8 cellular contexts compared by ENCODE assay signal in genomic region chr1:35192853-35193664, GRCh38. TPM values are rescaled to one million over a fixed set of nuclear protein-coding genes. Genes with fewer than 3 reads are reported as not detected.
DNase-seq lines count a peak whose midpoint lies in the region; ATAC-seq and TF ChIP-seq lines count a peak whose summit lies in the region.

Gene SFPQ, minus strand, starts transcription at chr1:35193145. Its CDS starts 96 bp downstream, at chr1:35193049.

- DNase-seq in GM10248 (ENCODE audit: extremely low spot score) (peak; percentile 99), NCI-H1092 treated with DMSO at 0.1 percent for 48 hours (lab: John Stamatoyannopoulos, UW) (peak; percentile 100), SKM-1 (lab: John Stamatoyannopoulos, UW; ENCODE audit: unreplicated experiment) (peak; percentile 96), glomerular endothelial cell (ENCODE audit: extremely low read depth, low read depth, low spot score) (peak; percentile 95), occipital lobe (lab: John Stamatoyannopoulos, UW) (peak; percentile 98)
- DNase-seq in activated naive CD4-positive, alpha-beta T cell treated with anti-CD3 and anti-CD28 coated beads, Interleukin-2, amount 50 U/mL, for 72 hours (ENCODE audit: low spot score in 2 of 2), result peak; percentile 97 to 98

- TF ChIP-seq CTCF in GM10248 (IDR thresholded peaks at IDR 0.05; ENCODE audit: control extremely low read depth, extremely low read depth, low read depth, missing control alignments), result no peak

- H3K36me3 Mint-ChIP-seq in activated naive CD4-positive, alpha-beta T cell treated with anti-CD3 and anti-CD28 coated beads, Interleukin-2, amount 50 U/mL, for 72 hours, result peaks cover 40% of the 10 kb centered on the region in 2 donors

- no peaks in the 10 kb centered on the region for H3K9me3 Mint-ChIP-seq in activated naive CD4-positive, alpha-beta T cell treated with anti-CD3 and anti-CD28 coated beads, Interleukin-2, amount 50 U/mL, for 72 hours

- POLR2A ChIA-PET in GM10248 (lab: Yijun Ruan, JAX), result interaction anchor here (0.5 to 1.2 kb wide), 5 partner anchors 10 to 964 kb away, joined by 3 to 8 read pairs (median 6); no protein-coding TSS in a partner anchor

- CTCF ChIA-PET in GM10248 (lab: Yijun Ruan, JAX), result interaction anchor here (1.3 kb wide), 1 partner anchor 9 kb away, joined by 11 read pairs; no protein-coding TSS in a partner anchor

- peak; percentile 93 for ATAC-seq in HG02610 (IDR thresholded peaks at IDR 0.05; ENCODE audit: unreplicated experiment)
- peak; percentile 95 for ATAC-seq in activated naive CD4-positive, alpha-beta T cell treated with anti-CD3 and anti-CD28 coated beads, Interleukin-2, amount 50 U/mL, for 72 hours

- peak within 1 kb of the TSS; percentile 91 for H3K27ac ChIP-seq in temporal lobe (ENCODE audit: low read depth, low read length)

- peak within 1 kb of the TSS; percentile 98 to 99 for H3K27ac Mint-ChIP-seq in activated naive CD4-positive, alpha-beta T cell treated with anti-CD3 and anti-CD28 coated beads, Interleukin-2, amount 50 U/mL, for 72 hours

RNA-seq across cellular contexts. Expression of gene SFPQ, which starts in this region (rescaled TPM):
- total RNA-seq in activated naive CD4-positive, alpha-beta T cell treated with anti-CD3 and anti-CD28 coated beads, Interleukin-2, amount 50 U/mL, for 72 hours, result 100 to 1,000 TPM; 191 to 344 TPM
- total RNA-seq in glomerular endothelial cell (143 and 208 TPM in 2 replicates), occipital lobe (342 TPM), temporal lobe (285 TPM)

Comparison
In these comparisons a context has a peak if more than half of its experiments do, and no peak if none do; other contexts are left out.
1. Peak in every context shown above with its lines: DNase-seq, ATAC-seq and H3K27ac ChIP-seq.